ENCODE assay signal across 1 cellular context in the genomic region with DNA sequence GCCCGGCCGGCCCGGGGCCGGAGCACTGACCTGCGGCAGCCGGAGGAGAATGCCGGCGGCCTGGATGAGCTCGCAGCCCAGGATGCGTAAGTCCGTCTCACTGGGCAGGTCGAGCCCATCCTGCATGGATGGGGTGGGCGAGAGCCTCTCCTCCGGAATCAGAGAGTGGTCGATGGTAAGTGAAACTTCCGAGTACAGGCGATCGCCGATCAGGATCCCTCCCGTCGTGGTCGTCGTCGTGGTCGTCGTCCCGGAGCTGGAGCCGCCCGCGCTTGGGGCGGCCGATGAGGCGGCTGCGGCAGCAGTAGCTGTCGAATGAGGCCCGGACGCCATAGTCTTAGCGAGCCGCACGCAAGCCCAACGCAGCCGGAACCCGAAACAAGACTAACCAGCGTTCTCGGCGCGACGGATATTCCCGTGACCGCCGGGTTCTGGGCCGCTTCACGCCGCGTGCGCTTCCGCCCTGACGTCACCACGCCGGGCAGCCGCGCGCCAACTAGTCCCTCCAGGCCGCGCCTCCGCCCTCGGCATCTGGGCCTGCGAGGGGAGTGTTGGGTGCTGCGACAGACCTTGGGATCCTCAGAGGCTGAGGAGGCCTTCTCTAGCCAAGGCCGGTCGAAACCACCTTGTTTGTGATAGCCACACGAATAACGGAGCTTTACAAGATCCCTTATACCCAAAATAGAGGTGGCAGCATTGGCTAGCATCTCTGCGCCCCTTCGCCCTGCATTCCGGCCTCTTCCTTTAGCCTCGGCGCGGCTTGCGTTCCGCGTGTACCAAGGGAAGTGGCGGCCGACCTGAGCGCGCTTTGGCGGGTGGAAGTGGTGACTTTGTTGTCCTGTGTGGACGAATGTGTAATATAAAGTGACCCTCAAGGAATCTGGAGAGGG.
TF ChIP-seq lines count a peak whose summit lies in the region.

A gene (minus strand): TSS at position 386 of the 890 bp plus-strand sequence. CDS start 53 bp downstream, at position 333.

TF ChIP-seq in HepG2, 621 proteins besides CTCF, POLR2A, EP300 and RAD21 (continued from another document and continues in another):
- TF ChIP-seq, protein P1, sequence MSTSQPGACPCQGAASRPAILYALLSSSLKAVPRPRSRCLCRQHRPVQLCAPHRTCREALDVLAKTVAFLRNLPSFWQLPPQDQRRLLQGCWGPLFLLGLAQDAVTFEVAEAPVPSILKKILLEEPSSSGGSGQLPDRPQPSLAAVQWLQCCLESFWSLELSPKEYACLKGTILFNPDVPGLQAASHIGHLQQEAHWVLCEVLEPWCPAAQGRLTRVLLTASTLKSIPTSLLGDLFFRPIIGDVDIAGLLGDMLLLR (CRISPR knock-in tag; IDR thresholded peaks at IDR 0.05): peak; percentile 93
- 0 out of 2 replicates have a peak, but pooled peaks have one; percentile 81 for TF ChIP-seq SNAI1 (CRISPR knock-in tag; IDR thresholded peaks at IDR 0.05; ENCODE audit: borderline replicate concordance)
- peak; percentile 81 for TF ChIP-seq FOXO1 (CRISPR knock-in tag; IDR thresholded peaks at IDR 0.05)
- peak; percentile 93 for TF ChIP-seq RBM39 (IDR thresholded peaks at IDR 0.05; ENCODE audit: low read depth, low read length, poor library complexity, severe bottlenecking)
- peak; percentile 86 for TF ChIP-seq XRCC5 (optimal IDR thresholded peaks at IDR 0.05; ENCODE audit: low read length)
- TF ChIP-seq KLF13 (CRISPR knock-in tag; IDR thresholded peaks at IDR 0.05): peak; percentile 98; the same call in 1 of the 2 replicates
- TF ChIP-seq THAP11 (CRISPR knock-in tag; IDR thresholded peaks at IDR 0.05): peak; percentile 94
- TF ChIP-seq IKZF1 (IDR thresholded peaks at IDR 0.05): no peak
- TF ChIP-seq, protein P2, sequence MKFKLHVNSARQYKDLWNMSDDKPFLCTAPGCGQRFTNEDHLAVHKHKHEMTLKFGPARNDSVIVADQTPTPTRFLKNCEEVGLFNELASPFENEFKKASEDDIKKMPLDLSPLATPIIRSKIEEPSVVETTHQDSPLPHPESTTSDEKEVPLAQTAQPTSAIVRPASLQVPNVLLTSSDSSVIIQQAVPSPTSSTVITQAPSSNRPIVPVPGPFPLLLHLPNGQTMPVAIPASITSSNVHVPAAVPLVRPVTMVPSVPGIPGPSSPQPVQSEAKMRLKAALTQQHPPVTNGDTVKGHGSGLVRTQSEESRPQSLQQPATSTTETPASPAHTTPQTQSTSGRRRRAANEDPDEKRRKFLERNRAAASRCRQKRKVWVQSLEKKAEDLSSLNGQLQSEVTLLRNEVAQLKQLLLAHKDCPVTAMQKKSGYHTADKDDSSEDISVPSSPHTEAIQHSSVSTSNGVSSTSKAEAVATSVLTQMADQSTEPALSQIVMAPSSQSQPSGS (CRISPR knock-in tag; IDR thresholded peaks at IDR 0.05): peak; percentile 100
- TF ChIP-seq ZNF703 (CRISPR knock-in tag; IDR thresholded peaks at IDR 0.05; ENCODE audit: borderline replicate concordance): peak; percentile 88; the same call in 1 of the 2 replicates
- TF ChIP-seq, protein P3, sequence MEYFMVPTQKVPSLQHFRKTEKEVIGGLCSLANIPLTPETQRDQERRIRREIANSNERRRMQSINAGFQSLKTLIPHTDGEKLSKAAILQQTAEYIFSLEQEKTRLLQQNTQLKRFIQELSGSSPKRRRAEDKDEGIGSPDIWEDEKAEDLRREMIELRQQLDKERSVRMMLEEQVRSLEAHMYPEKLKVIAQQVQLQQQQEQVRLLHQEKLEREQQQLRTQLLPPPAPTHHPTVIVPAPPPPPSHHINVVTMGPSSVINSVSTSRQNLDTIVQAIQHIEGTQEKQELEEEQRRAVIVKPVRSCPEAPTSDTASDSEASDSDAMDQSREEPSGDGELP (IDR thresholded peaks at IDR 0.05; ENCODE audit: borderline replicate concordance, low read depth): peak; percentile 79; the same call in 1 of the 2 replicates
- TF ChIP-seq FIP1L1 (IDR thresholded peaks at IDR 0.05; ENCODE audit: borderline replicate concordance, insufficient read depth, low read depth, low read length): 0 out of 2 replicates have a peak, but pooled peaks have one; percentile 73
- TF ChIP-seq ZNF33B (CRISPR knock-in tag; IDR thresholded peaks at IDR 0.05): peak; percentile 90
- peak; percentile 49; the same call in 1 of the 2 replicates for TF ChIP-seq ZNF644 (CRISPR knock-in tag; IDR thresholded peaks at IDR 0.05; ENCODE audit: low read depth)
- TF ChIP-seq, protein P4, sequence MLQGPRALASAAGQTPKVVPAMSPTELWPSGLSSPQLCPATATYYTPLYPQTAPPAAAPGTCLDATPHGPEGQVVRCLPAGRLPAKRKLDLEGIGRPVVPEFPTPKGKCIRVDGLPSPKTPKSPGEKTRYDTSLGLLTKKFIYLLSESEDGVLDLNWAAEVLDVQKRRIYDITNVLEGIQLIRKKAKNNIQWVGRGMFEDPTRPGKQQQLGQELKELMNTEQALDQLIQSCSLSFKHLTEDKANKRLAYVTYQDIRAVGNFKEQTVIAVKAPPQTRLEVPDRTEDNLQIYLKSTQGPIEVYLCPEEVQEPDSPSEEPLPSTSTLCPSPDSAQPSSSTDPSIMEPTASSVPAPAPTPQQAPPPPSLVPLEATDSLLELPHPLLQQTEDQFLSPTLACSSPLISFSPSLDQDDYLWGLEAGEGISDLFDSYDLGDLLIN (CRISPR knock-in tag; IDR thresholded peaks at IDR 0.05; ENCODE audit: borderline replicate concordance): peak; percentile 99; the same call in 1 of the 2 replicates
- TF ChIP-seq ETV5 (CRISPR knock-in tag; IDR thresholded peaks at IDR 0.05; ENCODE audit: borderline replicate concordance): peak; percentile 96
- peak; percentile 98 for TF ChIP-seq ZNF780A (CRISPR knock-in tag; IDR thresholded peaks at IDR 0.05)
- TF ChIP-seq PLRG1 (conservative IDR thresholded peaks at IDR 0.05): no peak
- peak; percentile 70 for TF ChIP-seq ASH2L (IDR thresholded peaks at IDR 0.05; ENCODE audit: insufficient read length, low read depth, low read length)
- TF ChIP-seq, protein P5, sequence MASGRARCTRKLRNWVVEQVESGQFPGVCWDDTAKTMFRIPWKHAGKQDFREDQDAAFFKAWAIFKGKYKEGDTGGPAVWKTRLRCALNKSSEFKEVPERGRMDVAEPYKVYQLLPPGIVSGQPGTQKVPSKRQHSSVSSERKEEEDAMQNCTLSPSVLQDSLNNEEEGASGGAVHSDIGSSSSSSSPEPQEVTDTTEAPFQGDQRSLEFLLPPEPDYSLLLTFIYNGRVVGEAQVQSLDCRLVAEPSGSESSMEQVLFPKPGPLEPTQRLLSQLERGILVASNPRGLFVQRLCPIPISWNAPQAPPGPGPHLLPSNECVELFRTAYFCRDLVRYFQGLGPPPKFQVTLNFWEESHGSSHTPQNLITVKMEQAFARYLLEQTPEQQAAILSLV (CRISPR knock-in tag; IDR thresholded peaks at IDR 0.05; ENCODE audit: borderline replicate concordance): peak; percentile 93
- TF ChIP-seq RAD51 (IDR thresholded peaks at IDR 0.05; ENCODE audit: borderline replicate concordance): no peak
- TF ChIP-seq SYNCRIP (IDR thresholded peaks at IDR 0.05; ENCODE audit: insufficient read depth, low read depth, low read length): no peak
- peak; percentile 97 for TF ChIP-seq ZNF879 (CRISPR knock-in tag; IDR thresholded peaks at IDR 0.05)
- TF ChIP-seq ARHGAP35 (CRISPR knock-in tag; IDR thresholded peaks at IDR 0.05; ENCODE audit: borderline replicate concordance): peak; percentile 86
- TF ChIP-seq, protein P6, sequence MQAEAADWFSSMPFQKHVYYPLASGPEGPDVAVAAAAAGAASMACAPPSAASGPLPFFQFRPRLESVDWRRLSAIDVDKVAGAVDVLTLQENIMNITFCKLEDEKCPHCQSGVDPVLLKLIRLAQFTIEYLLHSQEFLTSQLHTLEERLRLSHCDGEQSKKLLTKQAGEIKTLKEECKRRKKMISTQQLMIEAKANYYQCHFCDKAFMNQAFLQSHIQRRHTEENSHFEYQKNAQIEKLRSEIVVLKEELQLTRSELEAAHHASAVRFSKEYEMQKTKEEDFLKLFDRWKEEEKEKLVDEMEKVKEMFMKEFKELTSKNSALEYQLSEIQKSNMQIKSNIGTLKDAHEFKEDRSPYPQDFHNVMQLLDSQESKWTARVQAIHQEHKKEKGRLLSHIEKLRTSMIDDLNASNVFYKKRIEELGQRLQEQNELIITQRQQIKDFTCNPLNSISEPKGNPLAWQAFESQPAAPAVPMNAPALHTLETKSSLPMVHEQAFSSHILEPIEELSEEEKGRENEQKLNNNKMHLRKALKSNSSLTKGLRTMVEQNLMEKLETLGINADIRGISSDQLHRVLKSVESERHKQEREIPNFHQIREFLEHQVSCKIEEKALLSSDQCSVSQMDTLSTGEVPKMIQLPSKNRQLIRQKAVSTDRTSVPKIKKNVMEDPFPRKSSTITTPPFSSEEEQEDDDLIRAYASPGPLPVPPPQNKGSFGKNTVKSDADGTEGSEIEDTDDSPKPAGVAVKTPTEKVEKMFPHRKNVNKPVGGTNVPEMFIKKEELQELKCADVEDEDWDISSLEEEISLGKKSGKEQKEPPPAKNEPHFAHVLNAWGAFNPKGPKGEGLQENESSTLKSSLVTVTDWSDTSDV (CRISPR knock-in tag; IDR thresholded peaks at IDR 0.05): peak; percentile 43
- TF ChIP-seq, protein P7, sequence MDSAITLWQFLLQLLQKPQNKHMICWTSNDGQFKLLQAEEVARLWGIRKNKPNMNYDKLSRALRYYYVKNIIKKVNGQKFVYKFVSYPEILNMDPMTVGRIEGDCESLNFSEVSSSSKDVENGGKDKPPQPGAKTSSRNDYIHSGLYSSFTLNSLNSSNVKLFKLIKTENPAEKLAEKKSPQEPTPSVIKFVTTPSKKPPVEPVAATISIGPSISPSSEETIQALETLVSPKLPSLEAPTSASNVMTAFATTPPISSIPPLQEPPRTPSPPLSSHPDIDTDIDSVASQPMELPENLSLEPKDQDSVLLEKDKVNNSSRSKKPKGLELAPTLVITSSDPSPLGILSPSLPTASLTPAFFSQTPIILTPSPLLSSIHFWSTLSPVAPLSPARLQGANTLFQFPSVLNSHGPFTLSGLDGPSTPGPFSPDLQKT (CRISPR knock-in tag; IDR thresholded peaks at IDR 0.05; ENCODE audit: borderline replicate concordance): peak; percentile 84; the same call in 1 of the 2 replicates
- peak; percentile 71 for TF ChIP-seq RFX5 (IDR thresholded peaks at IDR 0.05; ENCODE audit: low read depth, low read length)
- no peak for TF ChIP-seq ZFAT (CRISPR knock-in tag; conservative IDR thresholded peaks at IDR 0.05)
- TF ChIP-seq, protein P8, sequence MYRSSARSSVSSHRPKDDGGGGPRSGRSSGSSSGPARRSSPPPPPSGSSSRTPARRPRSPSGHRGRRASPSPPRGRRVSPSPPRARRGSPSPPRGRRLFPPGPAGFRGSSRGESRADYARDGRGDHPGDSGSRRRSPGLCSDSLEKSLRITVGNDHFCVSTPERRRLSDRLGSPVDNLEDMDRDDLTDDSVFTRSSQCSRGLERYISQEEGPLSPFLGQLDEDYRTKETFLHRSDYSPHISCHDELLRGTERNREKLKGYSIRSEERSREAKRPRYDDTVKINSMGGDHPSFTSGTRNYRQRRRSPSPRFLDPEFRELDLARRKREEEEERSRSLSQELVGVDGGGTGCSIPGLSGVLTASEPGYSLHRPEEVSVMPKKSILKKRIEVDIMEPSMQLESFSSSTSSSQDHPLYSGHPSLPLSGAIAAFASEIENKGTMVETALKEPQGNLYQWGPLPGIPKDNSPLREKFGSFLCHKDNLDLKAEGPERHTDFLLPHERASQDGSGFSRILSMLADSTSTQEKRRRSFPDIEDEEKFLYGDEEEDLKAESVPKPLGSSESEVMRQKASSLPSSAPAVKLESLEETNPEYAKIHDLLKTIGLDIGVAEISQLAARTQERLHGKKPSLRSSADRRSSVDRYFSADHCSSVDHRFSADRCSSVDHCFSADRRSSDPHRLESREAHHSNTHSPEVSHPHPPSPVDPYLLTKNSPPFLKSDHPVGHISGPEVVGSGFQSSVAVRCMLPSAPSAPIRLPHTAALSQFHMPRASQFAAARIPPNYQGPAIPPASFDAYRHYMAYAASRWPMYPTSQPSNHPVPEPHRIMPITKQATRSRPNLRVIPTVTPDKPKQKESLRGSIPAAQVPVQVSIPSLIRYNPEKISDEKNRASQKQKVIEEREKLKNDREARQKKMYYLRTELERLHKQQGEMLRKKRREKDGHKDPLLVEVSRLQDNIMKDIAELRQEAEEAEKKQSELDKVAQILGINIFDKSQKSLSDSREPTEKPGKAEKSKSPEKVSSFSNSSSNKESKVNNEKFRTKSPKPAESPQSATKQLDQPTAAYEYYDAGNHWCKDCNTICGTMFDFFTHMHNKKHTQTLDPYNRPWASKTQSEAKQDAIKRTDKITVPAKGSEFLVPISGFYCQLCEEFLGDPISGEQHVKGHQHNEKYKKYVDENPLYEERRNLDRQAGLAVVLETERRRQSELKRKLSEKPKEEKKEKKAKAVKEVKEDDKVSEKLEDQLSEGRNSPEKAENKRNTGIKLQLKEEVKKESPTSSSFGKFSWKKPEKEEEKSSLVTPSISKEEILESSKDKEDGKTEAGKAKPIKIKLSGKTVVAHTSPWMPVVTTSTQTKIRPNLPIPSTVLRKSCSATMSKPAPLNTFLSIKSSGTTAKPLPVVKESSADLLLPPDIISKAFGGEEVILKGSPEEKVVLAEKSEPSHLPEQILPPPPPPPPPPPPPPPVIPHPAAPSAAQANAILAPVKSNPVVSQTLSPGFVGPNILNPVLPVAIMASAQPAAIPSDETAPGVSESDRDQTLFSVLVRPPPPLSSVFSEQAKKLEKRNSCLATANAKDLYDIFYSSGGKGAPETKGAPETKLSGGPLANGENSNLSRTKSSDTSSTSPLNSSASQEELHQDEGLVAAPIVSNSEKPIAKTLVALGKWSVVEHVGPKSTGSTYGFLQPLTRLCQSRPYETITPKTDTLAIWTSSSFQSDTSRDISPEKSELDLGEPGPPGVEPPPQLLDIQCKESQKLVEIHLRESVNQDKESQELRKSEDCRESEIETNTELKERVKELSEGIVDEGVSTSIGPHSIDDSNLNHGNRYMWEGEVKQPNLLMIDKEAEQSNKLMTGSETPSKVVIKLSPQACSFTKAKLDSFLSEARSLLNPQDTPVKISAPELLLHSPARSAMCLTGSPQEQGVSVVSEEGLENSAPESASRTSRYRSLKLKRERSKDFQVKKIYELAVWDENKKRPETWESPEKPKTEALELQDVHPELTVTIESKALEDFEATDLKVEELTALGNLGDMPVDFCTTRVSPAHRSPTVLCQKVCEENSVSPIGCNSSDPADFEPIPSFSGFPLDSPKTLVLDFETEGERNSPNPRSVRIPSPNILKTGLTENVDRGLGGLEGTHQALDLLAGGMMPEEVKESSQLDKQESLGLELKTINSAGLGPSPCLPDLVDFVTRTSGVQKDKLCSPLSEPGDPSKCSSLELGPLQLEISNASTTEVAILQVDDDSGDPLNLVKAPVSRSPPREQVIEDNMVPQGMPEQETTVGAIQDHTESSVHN (CRISPR knock-in tag; IDR thresholded peaks at IDR 0.05): peak; percentile 75; the same call in 1 of the 2 replicates
- peak; percentile 97; the same call in 1 of the 2 replicates for TF ChIP-seq NFKB2 (CRISPR knock-in tag; IDR thresholded peaks at IDR 0.05; ENCODE audit: borderline replicate concordance)
